9 cellular contexts compared by ENCODE assay signal in genomic region chr12:64691793-64692583, GRCh38.
DNase-seq lines count a peak whose midpoint lies in the region; ATAC-seq and TF ChIP-seq lines count a peak whose summit lies in the region.
"Had no signal": no experiment of that assay in that cellular context is flagged by ENCODE, and none has a peak within 500 bp of the region (broad histone marks: within the 10 kb centered on the region; RNA-seq: fewer than 3 reads in every experiment).

No MANE protein-coding gene starts in this region.

- DNase-seq in ELF-1 (ENCODE audit: low read depth, low spot score) (peak; percentile 18), NCI-H2107 treated with DMSO at 0.1 percent for 48 hours (lab: John Stamatoyannopoulos, UW; ENCODE audit: unreplicated experiment) (peak; percentile 99), astrocyte of the spinal cord (ENCODE audit: low read depth, low spot score) (peak; percentile 32), nephron progenitor cell (no peak), H4 (ENCODE audit: low spot score) (no peak)
- DNase-seq: stimulated activated naive B cell treated with anti-CD40 and anti-IgM and Interleukin-4, amounts not matched to agents 10 μg/mL and 1 μg/mL and 100 μg/mL, for 72 hours had no signal

- H3K4me3 ChIP-seq in astrocyte of the spinal cord (ENCODE audit: low read depth, low read length), result no peak overlapping the region

- H3K27me3 Mint-ChIP-seq in nephron progenitor cell (ENCODE audit: low read depth, poor library complexity), result no peaks in the 10 kb centered on the region
- H3K27me3 Mint-ChIP-seq: stimulated activated naive B cell treated with anti-CD40 and anti-IgM and Interleukin-4, amounts not matched to agents 10 μg/mL and 1 μg/mL and 100 μg/mL, for 72 hours had no signal

- H3K9me3 Mint-ChIP-seq in nephron progenitor cell, result no peaks in the 10 kb centered on the region
- H3K9me3 Mint-ChIP-seq: activated naive CD4-positive, alpha-beta T cell treated with anti-CD3 and anti-CD28 coated beads, Interleukin-2, amount 50 U/mL, for 72 hours; stimulated activated naive B cell treated with anti-CD40 and anti-IgM and Interleukin-4, amounts not matched to agents 10 μg/mL and 1 μg/mL and 100 μg/mL, for 72 hours had no signal

- peak overlapping the region; percentile 69 for H3K4me3 Mint-ChIP-seq in nephron progenitor cell
- H3K4me3 Mint-ChIP-seq: stimulated activated naive B cell treated with anti-CD40 and anti-IgM and Interleukin-4, amounts not matched to agents 10 μg/mL and 1 μg/mL and 100 μg/mL, for 72 hours had no signal

- in situ Hi-C loops in astrocyte of the spinal cord (cut with HindIII; ENCODE audit: low sequenced_read_pairs), result no loop called here

- TF ChIP-seq CTCF in astrocyte of the spinal cord (IDR thresholded peaks at IDR 0.05; ENCODE audit: low read depth, low read length) (no peak), nephron progenitor cell (IDR thresholded peaks at IDR 0.05) (no peak)

- H3K27ac Mint-ChIP-seq in nephron progenitor cell, result peak overlapping the region; percentile 99

- peaks cover 81% of the 10 kb centered on the region for H3K4me1 Mint-ChIP-seq in nephron progenitor cell

- ATAC-seq in HG03469 (IDR thresholded peaks at IDR 0.05; ENCODE audit: unreplicated experiment) (no peak), HG02885 (IDR thresholded peaks at IDR 0.05; ENCODE audit: poor library complexity, unreplicated experiment) (no peak)
- ATAC-seq: activated naive CD4-positive, alpha-beta T cell treated with anti-CD3 and anti-CD28 coated beads, Interleukin-2, amount 50 U/mL, for 72 hours; stimulated activated naive B cell treated with anti-CD40 and anti-IgM and Interleukin-4, amounts not matched to agents 10 μg/mL and 1 μg/mL and 100 μg/mL, for 72 hours had no signal

- H3K36me3 Mint-ChIP-seq in nephron progenitor cell (ENCODE audit: low read depth), result peaks cover 24% of the 10 kb centered on the region

Comparison
In these comparisons a context has a peak if more than half of its experiments do, and no peak if none do; other contexts are left out.
1. DNase-seq: peak in ELF-1 (single experiment), NCI-H2107 treated with DMSO at 0.1 percent for 48 hours (single experiment) and astrocyte of the spinal cord (single experiment); none in nephron progenitor cell (single experiment) and H4 (single experiment).